ENCODE assay signal across 11 cellular contexts in the genomic region with DNA sequence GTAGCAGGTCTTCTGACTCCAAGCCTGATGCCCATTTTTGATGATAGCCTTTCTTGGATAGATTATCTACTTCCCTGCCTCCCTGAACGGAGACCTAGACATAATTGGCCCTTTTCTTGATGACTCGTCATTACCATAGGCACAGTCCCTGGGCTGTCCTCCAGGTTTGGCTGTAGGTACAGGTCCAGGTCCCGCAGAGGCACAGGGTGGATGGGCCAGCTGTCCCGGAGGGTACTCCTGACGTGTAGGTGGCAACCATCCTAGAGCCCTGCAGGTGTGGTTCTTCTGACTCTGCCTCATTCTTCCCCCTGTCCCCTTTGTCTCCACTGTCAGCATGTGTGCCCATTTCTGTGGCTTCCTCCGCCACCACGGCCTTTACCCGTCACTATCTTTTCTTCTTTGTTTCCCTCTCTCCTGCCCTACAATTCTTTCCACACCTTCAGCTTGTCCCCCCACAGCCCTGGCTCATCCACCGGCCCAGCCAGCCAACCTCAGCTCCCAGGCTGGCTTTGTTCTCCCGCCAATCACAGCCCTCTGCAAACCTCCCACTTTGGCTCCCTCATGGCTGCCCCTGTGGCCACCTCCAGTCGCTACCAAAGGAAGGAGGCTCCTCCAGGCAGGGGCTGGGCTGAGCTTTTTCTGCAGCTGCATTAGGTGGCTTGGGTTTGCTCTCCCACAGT.
DNase-seq lines count a peak whose midpoint lies in the region; ATAC-seq and TF ChIP-seq lines count a peak whose summit lies in the region.
"Had no signal": no experiment of that assay in that cellular context is flagged by ENCODE, and none has a peak within 500 bp of the region (broad histone marks: within the 10 kb centered on the region; RNA-seq: fewer than 3 reads in every experiment).

No MANE protein-coding gene starts in this region.

- H4K20me1 ChIP-seq in IMR-90 (ENCODE audit: insufficient read depth, low read length): peaks cover 13% of the 10 kb centered on the region

- no peak overlapping the region for H2BK15ac ChIP-seq in IMR-90 (ENCODE audit: low read depth, low read length)

- no peak overlapping the region for H3K4ac ChIP-seq in IMR-90 (ENCODE audit: low read depth, low read length)

- in situ Hi-C loops in IMR-90 (cut with MboI; ENCODE audit: low sequenced_read_pairs): no loop called here

- peaks cover 9% of the 10 kb centered on the region for H3K9me1 ChIP-seq in IMR-90 (ENCODE audit: insufficient read depth, low read length)

- H2AK5ac ChIP-seq in IMR-90 (ENCODE audit: low read depth, low read length): no peak overlapping the region

- POLR2A ChIA-PET in IMR-90 (lab: Charles Lee; ENCODE audit: unreplicated experiment): no interaction called here
- POLR2A ChIA-PET in activated naive CD8-positive, alpha-beta T cell treated with anti-CD3 and anti-CD28 coated beads, Interleukin-2, amount 10 ng/mL, durations not matched to agents 7 days and 5 days (lab: Charles Lee): no interaction called here

- H3K4me3 Mint-ChIP-seq in activated naive CD8-positive, alpha-beta T cell treated with anti-CD3 and anti-CD28 coated beads, Interleukin-2, amount 10 ng/mL, durations not matched to agents 7 days and 5 days: no peak overlapping the region
- H3K4me3 Mint-ChIP-seq in activated T-helper 17 cell treated with anti-CD3 and anti-CD28 coated beads, Interleukin-2, amount 50 U/mL, for 72 hours: no peak overlapping the region
- H3K4me3 Mint-ChIP-seq: CD4-positive, CD25-positive, alpha-beta regulatory T cell had no signal

- H3K9ac ChIP-seq in IMR-90 (ENCODE audit: low read depth, low read length): no peak overlapping the region
- peak overlapping the region in 1 of 3 donors; percentile 16 for H3K9ac ChIP-seq in skeletal muscle tissue (ENCODE audit: low read depth in 1 of 3, low read length in 3 of 3)

- CTCF ChIA-PET in IMR-90 (lab: Yijun Ruan, JAX): no interaction called here

- no peak overlapping the region for H3K56ac ChIP-seq in IMR-90 (ENCODE audit: extremely low read depth, insufficient read depth, low read length)

- no peak overlapping the region for H2BK120ac ChIP-seq in IMR-90 (ENCODE audit: low read depth, low read length)

- no peak overlapping the region for H4K5ac ChIP-seq in IMR-90 (ENCODE audit: low read depth, low read length)

- H3K23ac ChIP-seq in IMR-90 (ENCODE audit: low read depth, low read length): no peak overlapping the region

- H3K18ac ChIP-seq in IMR-90 (ENCODE audit: low read depth, low read length): no peak overlapping the region

- no peak overlapping the region for H3K14ac ChIP-seq in IMR-90 (replicated peaks; ENCODE audit: low read depth, low read length)

- no peak for TF ChIP-seq POLR2A in IMR-90 (IDR thresholded peaks at IDR 0.05; ENCODE audit: low read depth, low read length)

- no peak overlapping the region for H2AK9ac ChIP-seq in IMR-90 (replicated peaks; ENCODE audit: low read depth, low read length, poor library complexity)

- no peak overlapping the region for H2AFZ ChIP-seq in IMR-90 (replicated peaks; ENCODE audit: low read length, poor library complexity)

- no peaks in the 10 kb centered on the region for H3K9me3 ChIP-seq in IMR-90 (ENCODE audit: control insufficient read depth, insufficient read depth, low read length)
- H3K9me3 ChIP-seq in skeletal muscle tissue (ENCODE audit: control insufficient read depth in 3 of 3, low read length in 3 of 3): no peaks in the 10 kb centered on the region
- H3K9me3 ChIP-seq: right lobe of liver had no signal

- intact Hi-C loops in IMR-90 (cut with micrococcal nuclease): no loop called here

- H3K4me1 ChIP-seq in IMR-90 (ENCODE audit: control insufficient read depth, insufficient read depth, low read length): peaks cover 6% of the 10 kb centered on the region; the same call in 1 of the 2 replicates
- peaks cover 5% of the 10 kb centered on the region for H3K4me1 ChIP-seq in foreskin keratinocyte
- peaks cover 22 to 33% (median 27%) of the 10 kb centered on the region in 3 donors for H3K4me1 ChIP-seq in skeletal muscle tissue (ENCODE audit: control insufficient read depth in 3 of 3, insufficient read depth in 3 of 3, low read length in 3 of 3)

- no peak overlapping the region for H3K27ac ChIP-seq in IMR-90 (ENCODE audit: insufficient read depth, low read length)
- H3K27ac ChIP-seq in foreskin keratinocyte: no peak overlapping the region
- H3K27ac ChIP-seq in skeletal muscle tissue (ENCODE audit: low read depth, low read length): peak overlapping the region; percentile 19

- H3K27me3 ChIP-seq in IMR-90 (ENCODE audit: control insufficient read depth, insufficient read depth, low read length) (no peaks in the 10 kb centered on the region), foreskin keratinocyte (no peaks in the 10 kb centered on the region), skeletal muscle tissue (ENCODE audit: control insufficient read depth in 3 of 3, insufficient read depth in 3 of 3, low read length in 3 of 3) (no peaks in the 10 kb centered on the region)
- H3K27me3 ChIP-seq: right lobe of liver had no signal

- peaks cover 38% of the 10 kb centered on the region for H3K4me1 Mint-ChIP-seq in activated naive CD8-positive, alpha-beta T cell treated with anti-CD3 and anti-CD28 coated beads, Interleukin-2, amount 10 ng/mL, durations not matched to agents 7 days and 5 days
- peaks cover 32% of the 10 kb centered on the region for H3K4me1 Mint-ChIP-seq in activated T-helper 17 cell treated with anti-CD3 and anti-CD28 coated beads, Interleukin-2, amount 50 U/mL, for 72 hours

- no peak overlapping the region for H2BK5ac ChIP-seq in IMR-90 (ENCODE audit: low read depth, low read length, poor library complexity, severe bottlenecking)

- no peak overlapping the region for H2BK20ac ChIP-seq in IMR-90 (ENCODE audit: low read depth, low read length)

- DNase-seq in IMR-90 (no peak), foreskin keratinocyte (no peak), NCI-H2171 treated with DMSO at 0.1 percent for 48 hours (lab: John Stamatoyannopoulos, UW) (no peak)
- DNase-seq in activated naive CD8-positive, alpha-beta T cell treated with anti-CD3 and anti-CD28 coated beads, Interleukin-2, amount 10 ng/mL, durations not matched to agents 7 days and 5 days: no peak
- DNase-seq: activated CD4-positive, CD25-positive, alpha-beta regulatory T cell; CD4-positive, CD25-positive, alpha-beta regulatory T cell; NCI-H2107 had no signal

- ATAC-seq in IMR-90 (ENCODE audit: low read depth) (no peak; the same call in 1 of the 2 replicates), foreskin keratinocyte (peak; percentile 19), HG03354 (IDR thresholded peaks at IDR 0.05; ENCODE audit: poor library complexity, severe bottlenecking, unreplicated experiment) (no peak)
- no peak for ATAC-seq in activated naive CD8-positive, alpha-beta T cell treated with anti-CD3 and anti-CD28 coated beads, Interleukin-2, amount 10 ng/mL, durations not matched to agents 7 days and 5 days (ENCODE audit: low read depth)
- no peak for ATAC-seq in activated T-helper 17 cell treated with anti-CD3 and anti-CD28 coated beads, Interleukin-2, amount 50 U/mL, for 72 hours (replicated peaks)

- H3K36me3 ChIP-seq in IMR-90 (ENCODE audit: control insufficient read depth, insufficient read depth, low read length) (peaks cover 11% of the 10 kb centered on the region; the same call in 1 of the 2 replicates), skeletal muscle tissue (ENCODE audit: control insufficient read depth in 3 of 3, insufficient read depth in 3 of 3, low read length in 3 of 3) (peaks cover 0 to 3% (median 0%) of the 10 kb centered on the region in 3 donors)

- TF ChIP-seq CTCF in IMR-90 (conservative IDR thresholded peaks at IDR 0.05; ENCODE audit: low read depth, low read length): no peak
- TF ChIP-seq CTCF in foreskin keratinocyte (conservative IDR thresholded peaks at IDR 0.05): no peak

- no peak overlapping the region for H3K4me2 ChIP-seq in IMR-90 (ENCODE audit: low read depth, low read length)

- no TSS peak for BruUV-seq in IMR-90 (replicated peaks; lab: Mats Ljungman, UMichigan)

- TF ChIP-seq RAD21 in IMR-90 (IDR thresholded peaks at IDR 0.05; ENCODE audit: low read length): no peak

- WGBS in IMR-90 (ENCODE audit: extremely low coverage in 2 of 2, insufficient read length in 1 of 2), 2 experiments: 93% methylated on average over 3 of the region's 11 CpGs; no CpG with 5 or more reads in 1 of the 2 experiments

- no peak overlapping the region for H4K91ac ChIP-seq in IMR-90 (ENCODE audit: insufficient read depth, low read depth, low read length)

- H3K36me3 Mint-ChIP-seq in activated naive CD8-positive, alpha-beta T cell treated with anti-CD3 and anti-CD28 coated beads, Interleukin-2, amount 10 ng/mL, durations not matched to agents 7 days and 5 days: peaks cover 8% of the 10 kb centered on the region
- H3K36me3 Mint-ChIP-seq in activated T-helper 17 cell treated with anti-CD3 and anti-CD28 coated beads, Interleukin-2, amount 50 U/mL, for 72 hours (ENCODE audit: low read depth): no peaks in the 10 kb centered on the region

- no peak overlapping the region for H3K4me3 ChIP-seq in IMR-90 (ENCODE audit: insufficient read depth, low read depth, low read length)
- H3K4me3 ChIP-seq in skeletal muscle tissue (ENCODE audit: low read length in 3 of 3): no peak overlapping the region
- H3K4me3 ChIP-seq: right lobe of liver had no signal

- peak overlapping the region; percentile 2 for H3K27ac Mint-ChIP-seq in activated naive CD8-positive, alpha-beta T cell treated with anti-CD3 and anti-CD28 coated beads, Interleukin-2, amount 10 ng/mL, durations not matched to agents 7 days and 5 days
- no peak overlapping the region for H3K27ac Mint-ChIP-seq in activated T-helper 17 cell treated with anti-CD3 and anti-CD28 coated beads, Interleukin-2, amount 50 U/mL, for 72 hours

- peaks cover 6% of the 10 kb centered on the region for H3K9me3 Mint-ChIP-seq in activated naive CD8-positive, alpha-beta T cell treated with anti-CD3 and anti-CD28 coated beads, Interleukin-2, amount 10 ng/mL, durations not matched to agents 7 days and 5 days
- H3K9me3 Mint-ChIP-seq in activated T-helper 17 cell treated with anti-CD3 and anti-CD28 coated beads, Interleukin-2, amount 50 U/mL, for 72 hours: peaks cover 6% of the 10 kb centered on the region

- no peaks in the 10 kb centered on the region for H3K27me3 Mint-ChIP-seq in activated naive CD8-positive, alpha-beta T cell treated with anti-CD3 and anti-CD28 coated beads, Interleukin-2, amount 10 ng/mL, durations not matched to agents 7 days and 5 days
- no peaks in the 10 kb centered on the region for H3K27me3 Mint-ChIP-seq in activated T-helper 17 cell treated with anti-CD3 and anti-CD28 coated beads, Interleukin-2, amount 50 U/mL, for 72 hours
- H3K27me3 Mint-ChIP-seq: CD4-positive, CD25-positive, alpha-beta regulatory T cell had no signal

- peaks cover 18 to 63% of the 10 kb centered on the region in 2 experiments for H3K79me1 ChIP-seq in IMR-90 (ENCODE audit: low read depth in 1 of 2, low read length in 2 of 2)

- dilution Hi-C loops in IMR-90 (cut with HindIII; ENCODE audit: low sequenced_read_pairs, unreplicated experiment): no loop called here

- H4K8ac ChIP-seq in IMR-90 (ENCODE audit: low read depth in 2 of 2, low read length in 2 of 2): no peak overlapping the region

TF ChIP-seq in IMR-90, 13 proteins besides CTCF, POLR2A, EP300 and RAD21:
- TF ChIP-seq CHD1 (IDR thresholded peaks at IDR 0.05; ENCODE audit: low read depth, low read length) (no peak), MAFK (IDR thresholded peaks at IDR 0.05; ENCODE audit: low read depth, low read length) (peak; percentile 40)
